1 cellular context compared by ENCODE assay signal in genomic region chr4:133150643-133151300, GRCh38.
TF ChIP-seq lines count a peak whose summit lies in the region.

No MANE protein-coding gene starts in this region.

TF ChIP-seq in H1, 55 proteins besides CTCF, POLR2A, EP300 and RAD21:
- TF ChIP-seq FOSL1 (IDR thresholded peaks at IDR 0.05; ENCODE audit: insufficient read depth, low read depth, low read length) (no peak), USF2 (IDR thresholded peaks at IDR 0.05; ENCODE audit: low read length) (no peak), EGR1 (IDR thresholded peaks at IDR 0.05; ENCODE audit: borderline replicate concordance, low read depth, low read length) (no peak), SP4 (IDR thresholded peaks at IDR 0.05; ENCODE audit: low read length) (no peak), TEAD4 (IDR thresholded peaks at IDR 0.05; ENCODE audit: low read depth, low read length) (no peak), CHD7 (IDR thresholded peaks at IDR 0.05; ENCODE audit: insufficient replicate concordance, low read length) (no peak), CHD2 (IDR thresholded peaks at IDR 0.05; ENCODE audit: low read length) (no peak), E2F6 (IDR thresholded peaks at IDR 0.05) (no peak; the same call in 1 of the 2 replicates), ASH2L (IDR thresholded peaks at IDR 0.05; ENCODE audit: low read length) (peak; percentile 46), RBBP5 (IDR thresholded peaks at IDR 0.05; ENCODE audit: borderline replicate concordance, low read depth, low read length) (no peak), JUND (IDR thresholded peaks at IDR 0.05; ENCODE audit: low read length) (no peak), POLR2AphosphoS5 (IDR thresholded peaks at IDR 0.05; ENCODE audit: low read depth, low read length) (no peak), SRF (IDR thresholded peaks at IDR 0.05; ENCODE audit: low read depth, low read length) (no peak), SAP30 (IDR thresholded peaks at IDR 0.05; ENCODE audit: insufficient read depth, insufficient replicate concordance, low read length) (no peak), BRCA1 (IDR thresholded peaks at IDR 0.05; ENCODE audit: low read depth, low read length) (no peak), TAF1 (IDR thresholded peaks at IDR 0.05; ENCODE audit: low read depth, low read length) (no peak), KDM5A (IDR thresholded peaks at IDR 0.05; ENCODE audit: low read length) (no peak), RFX5 (IDR thresholded peaks at IDR 0.05; ENCODE audit: borderline replicate concordance, low read depth, low read length) (no peak), SUZ12 (IDR thresholded peaks at IDR 0.05; ENCODE audit: low read length) (peak; percentile 82), PHF8 (conservative IDR thresholded peaks at IDR 0.05; ENCODE audit: low read depth, low read length) (no peak), CEBPB (IDR thresholded peaks at IDR 0.05; ENCODE audit: low read depth, low read length) (no peak), TAF7 (optimal IDR thresholded peaks at IDR 0.05; ENCODE audit: borderline replicate concordance, low read depth, low read length) (no peak), CREB1 (IDR thresholded peaks at IDR 0.05) (no peak), RNF2 (IDR thresholded peaks at IDR 0.05; ENCODE audit: borderline replicate concordance, low read depth, low read length, missing control alignments, poor library complexity, severe bottlenecking) (peak; percentile 71), EZH2 (IDR thresholded peaks at IDR 0.05; ENCODE audit: low read depth, low read length, severe bottlenecking) (peak; percentile 63), CBX5 (IDR thresholded peaks at IDR 0.05; ENCODE audit: low read depth, low read length) (no peak), SP1 (IDR thresholded peaks at IDR 0.05; ENCODE audit: low read depth, low read length) (no peak), KDM4A (IDR thresholded peaks at IDR 0.05; ENCODE audit: low read depth, low read length, severe bottlenecking) (peak; percentile 75), TBP (IDR thresholded peaks at IDR 0.05; ENCODE audit: low read depth, low read length) (no peak), JUN (IDR thresholded peaks at IDR 0.05; ENCODE audit: low read depth, low read length) (no peak), MAFK (IDR thresholded peaks at IDR 0.05; ENCODE audit: low read depth, low read length) (no peak), SIX5 (IDR thresholded peaks at IDR 0.05; ENCODE audit: low read depth, low read length) (no peak), ATF3 (IDR thresholded peaks at IDR 0.05; ENCODE audit: insufficient read depth, low read depth, low read length) (no peak)
